In the genomic region with DNA sequence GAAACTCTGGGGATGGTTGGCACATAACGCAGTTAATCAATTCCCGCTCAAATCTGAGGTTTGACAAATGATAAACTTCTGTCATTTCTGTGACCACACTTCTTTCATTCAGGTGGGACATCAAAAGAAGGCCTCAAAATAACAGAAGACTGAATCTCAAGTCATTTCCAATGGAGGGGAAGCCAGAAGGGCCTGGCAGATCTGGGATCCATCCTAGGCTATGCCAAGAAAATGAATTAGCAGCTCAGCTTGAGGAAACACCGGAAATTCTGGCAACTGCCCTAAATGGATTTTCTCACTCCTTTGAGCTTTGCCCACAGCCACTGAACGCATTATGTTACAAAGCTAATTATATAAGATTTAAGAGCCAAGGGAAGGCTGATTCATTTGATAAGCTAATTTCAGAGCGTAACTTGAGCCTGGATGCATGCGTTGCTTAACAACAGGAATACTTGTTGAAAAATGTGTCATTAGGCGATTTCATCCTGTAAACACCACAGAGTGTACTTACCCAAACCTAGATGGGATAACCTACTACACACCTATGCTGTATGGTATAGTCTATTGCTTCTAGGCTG, we compare ENCODE assay signal across 8 cellular contexts. TPM values are rescaled to one million over a fixed set of nuclear protein-coding genes. Genes with fewer than 3 reads are reported as not detected.
A peak's percentile ranks its signal among the peaks of the same experiment; 100 is the strongest.
DNase-seq lines count a peak whose midpoint lies in the region; ATAC-seq and TF ChIP-seq lines count a peak whose summit lies in the region.

No MANE protein-coding gene starts in this region.

- no peak overlapping the region for H3K23ac ChIP-seq in trophoblast cell (ENCODE audit: low read length)

- H3K4me3 ChIP-seq in endodermal cell (ENCODE audit: low read length) (no peak overlapping the region), trophoblast cell (ENCODE audit: low read depth, low read length) (no peak overlapping the region)

- no peak overlapping the region for H4K91ac ChIP-seq in trophoblast cell (ENCODE audit: low read depth, low read length)

- H3K27me3 ChIP-seq in endodermal cell (ENCODE audit: control insufficient read depth, insufficient read depth, low read length, poor library complexity, severe bottlenecking) (no peaks in the 10 kb centered on the region), trophoblast cell (ENCODE audit: insufficient read depth, low read length) (no peaks in the 10 kb centered on the region)

- H3K9me3 ChIP-seq in endodermal cell (ENCODE audit: control insufficient read depth, low read length): no peaks in the 10 kb centered on the region
- H3K9me3 ChIP-seq in trophoblast cell (ENCODE audit: insufficient read depth, low read depth, low read length): no peaks in the 10 kb centered on the region

- TF ChIP-seq CTCF in endodermal cell (conservative IDR thresholded peaks at IDR 0.05) (no peak), GM20000 (IDR thresholded peaks at IDR 0.05; ENCODE audit: extremely low read depth, missing control alignments) (no peak)

- no peak overlapping the region for H3K27ac Mint-ChIP-seq in endodermal cell
- no peak overlapping the region for H3K27ac Mint-ChIP-seq in activated CD4-positive, alpha-beta memory T cell treated with anti-CD3 and anti-CD28 coated beads for 36 hours

- no peak overlapping the region for H4K12ac ChIP-seq in trophoblast cell (ENCODE audit: low read depth, low read length)

- CTCF ChIA-PET in activated CD4-positive, alpha-beta memory T cell treated with anti-CD3 and anti-CD28 coated beads for 36 hours (lab: Charles Lee): no interaction called here

- 87 to 97% methylated on average over 3 to 7 of the region's 7 CpGs for WGBS in endodermal cell (ENCODE audit: insufficient coverage in 1 of 2, insufficient read length in 1 of 2), 2 experiments
- WGBS in trophoblast cell (ENCODE audit: extremely low coverage, insufficient coverage, insufficient read length): no CpG with 5 or more reads among the region's 7 CpGs

- H3K14ac ChIP-seq in trophoblast cell (ENCODE audit: low read length): no peak overlapping the region

- H3K27me3 Mint-ChIP-seq in endodermal cell (ENCODE audit: insufficient read depth): no peaks in the 10 kb centered on the region
- no peaks in the 10 kb centered on the region for H3K27me3 Mint-ChIP-seq in activated CD4-positive, alpha-beta memory T cell treated with anti-CD3 and anti-CD28 coated beads for 36 hours

- H3K79me2 ChIP-seq in trophoblast cell (ENCODE audit: control insufficient read depth, insufficient read depth, low read length, poor library complexity): peaks cover 1% of the 10 kb centered on the region

- H3K36me3 Mint-ChIP-seq in endodermal cell (ENCODE audit: low read depth): no peaks in the 10 kb centered on the region
- H3K36me3 Mint-ChIP-seq in activated CD4-positive, alpha-beta memory T cell treated with anti-CD3 and anti-CD28 coated beads for 36 hours: no peaks in the 10 kb centered on the region

- no peak overlapping the region for H3K18ac ChIP-seq in trophoblast cell (ENCODE audit: low read length)

- H3K4ac ChIP-seq in trophoblast cell (ENCODE audit: low read depth, low read length): no peak overlapping the region

- H3K4me1 ChIP-seq in endodermal cell (ENCODE audit: control insufficient read depth, insufficient read depth, low read length): peaks cover 7% of the 10 kb centered on the region
- peaks cover 19 to 26% of the 10 kb centered on the region in 2 experiments for H3K4me1 ChIP-seq in trophoblast cell (ENCODE audit: control insufficient read depth in 1 of 2, insufficient read depth in 2 of 2, low read length in 2 of 2)

- POLR2A ChIA-PET in activated CD4-positive, alpha-beta memory T cell treated with anti-CD3 and anti-CD28 coated beads for 36 hours (lab: Charles Lee): no interaction called here

- no peak overlapping the region for H2BK12ac ChIP-seq in trophoblast cell (ENCODE audit: low read length)

- H2AK5ac ChIP-seq in trophoblast cell (ENCODE audit: low read length): no peak overlapping the region

- DNase-seq in GM04504 (ENCODE audit: low read depth): peak; percentile 73
- DNase-seq in NCI-H2196 (lab: John Stamatoyannopoulos, UW; ENCODE audit: unreplicated experiment): peak; percentile 57
- DNase-seq in endodermal cell: no peak
- no peak for DNase-seq in trophoblast cell
- DNase-seq in activated CD4-positive, alpha-beta memory T cell treated with anti-CD3 and anti-CD28 coated beads for 36 hours: no peak
- no peak for DNase-seq in GM20000 (ENCODE audit: low spot score)
- DNase-seq in SHP77 treated with DMSO at 0.1 percent for 48 hours (lab: John Stamatoyannopoulos, UW): no peak

- no peak for ATAC-seq in GM18868 (IDR thresholded peaks at IDR 0.05; ENCODE audit: unreplicated experiment)

- intact Hi-C loops in activated CD4-positive, alpha-beta memory T cell treated with anti-CD3 and anti-CD28 coated beads for 36 hours (cut with micrococcal nuclease): no loop called here

- H3K79me1 ChIP-seq in trophoblast cell (ENCODE audit: low read length): peaks cover 11% of the 10 kb centered on the region

- H3K36me3 ChIP-seq in endodermal cell (ENCODE audit: control insufficient read depth, insufficient read depth, low read length): no peaks in the 10 kb centered on the region
- no peaks in the 10 kb centered on the region for H3K36me3 ChIP-seq in trophoblast cell (ENCODE audit: control insufficient read depth in 1 of 2, insufficient read depth in 2 of 2, low read length in 2 of 2)

- H3K4me3 Mint-ChIP-seq in endodermal cell: no peak overlapping the region
- H3K4me3 Mint-ChIP-seq in activated CD4-positive, alpha-beta memory T cell treated with anti-CD3 and anti-CD28 coated beads for 36 hours: no peak overlapping the region

- no peak overlapping the region for H2BK120ac ChIP-seq in trophoblast cell (ENCODE audit: insufficient read depth, low read length, poor library complexity)

- H3K9ac ChIP-seq in endodermal cell (ENCODE audit: extremely low read depth, low read length, poor library complexity, severe bottlenecking) (no peak overlapping the region), trophoblast cell (ENCODE audit: low read length) (no peak overlapping the region)

- no peak overlapping the region for H2BK5ac ChIP-seq in trophoblast cell (ENCODE audit: low read depth, low read length, poor library complexity)

- H3K4me1 Mint-ChIP-seq in endodermal cell: peaks cover 14% of the 10 kb centered on the region
- H3K4me1 Mint-ChIP-seq in activated CD4-positive, alpha-beta memory T cell treated with anti-CD3 and anti-CD28 coated beads for 36 hours (ENCODE audit: low read depth): peaks cover 4% of the 10 kb centered on the region

- peak overlapping the region; percentile 21 for H3K4me2 ChIP-seq in trophoblast cell (ENCODE audit: low read length)

- peak overlapping the region; percentile 16 for H4K8ac ChIP-seq in trophoblast cell (ENCODE audit: low read depth, low read length)

- H3K27ac ChIP-seq in endodermal cell (ENCODE audit: low read depth, low read length) (peak overlapping the region; percentile 45), trophoblast cell (ENCODE audit: low read depth, low read length) (peak overlapping the region; percentile 82)

- H2AFZ ChIP-seq in trophoblast cell (ENCODE audit: insufficient read depth, low read length, poor library complexity): no peak overlapping the region

- peaks cover 1% of the 10 kb centered on the region for H3K9me3 Mint-ChIP-seq in endodermal cell
- H3K9me3 Mint-ChIP-seq in activated CD4-positive, alpha-beta memory T cell treated with anti-CD3 and anti-CD28 coated beads for 36 hours: no peaks in the 10 kb centered on the region

RNA-seq across cellular contexts. Expression of a gene that starts 47.1 kb away (rescaled TPM):
- total RNA-seq in endodermal cell: 10 to 100 TPM; 22.7 to 30.5 TPM
- polyA plus RNA-seq in endodermal cell (2013, experiment 1 of 2): 20.6 TPM
- 21.0 TPM for polyA plus RNA-seq in endodermal cell (2013, experiment 2 of 2)
- polyA plus RNA-seq in trophoblast cell (2013): 11.2 and 12.2 TPM in 2 replicates
- 1 to 10 TPM; 5.4 to 5.9 TPM for total RNA-seq in activated CD4-positive, alpha-beta memory T cell treated with anti-CD3 and anti-CD28 coated beads for 36 hours

Comparison
In these comparisons a context has a peak if more than half of its experiments do, and no peak if none do; other contexts are left out.
1. DNase-seq: peak in GM04504 (single experiment) and NCI-H2196 (single experiment); none in endodermal cell (single experiment), trophoblast cell (0 of 2), activated CD4-positive, alpha-beta memory T cell treated with anti-CD3 and anti-CD28 coated beads for 36 hours (single experiment), GM20000 (single experiment) and SHP77 treated with DMSO at 0.1 percent for 48 hours (single experiment).